10 cellular contexts compared by ENCODE assay signal in the genomic region with DNA sequence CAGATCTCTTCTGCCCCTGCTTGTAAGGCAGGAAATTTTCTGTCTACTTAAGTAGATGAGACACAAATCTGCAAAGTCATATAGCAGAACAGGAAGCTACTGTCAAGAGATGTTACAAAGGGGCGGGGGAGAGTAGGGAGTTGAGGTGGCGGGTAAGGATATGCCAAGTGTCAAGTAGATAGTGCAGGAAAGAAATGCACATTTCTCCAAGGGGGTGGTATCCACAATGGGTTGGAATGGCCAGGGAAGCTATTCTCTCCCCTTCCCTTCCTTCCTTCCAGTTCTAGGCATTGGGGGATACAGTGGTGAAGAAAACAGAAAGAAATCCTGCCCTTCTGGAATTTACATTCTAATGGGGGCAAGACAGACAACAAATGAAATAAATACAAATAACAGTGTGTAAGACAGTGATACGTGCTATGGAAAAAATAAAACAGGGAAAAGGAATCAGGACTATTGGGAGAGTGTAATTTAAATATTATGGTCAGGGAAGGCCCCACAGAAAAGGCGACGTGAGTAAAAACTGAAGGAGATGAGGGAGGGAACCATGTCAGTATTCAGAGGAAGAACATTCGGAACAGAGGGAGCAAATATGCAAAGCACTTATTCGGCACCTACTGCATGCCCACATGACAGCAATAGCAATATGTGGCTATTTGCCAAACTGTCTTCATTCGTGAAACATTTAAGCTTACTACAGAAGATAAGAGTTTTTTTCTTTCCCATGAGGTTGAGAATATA. TPM values are rescaled to one million over a fixed set of nuclear protein-coding genes. Genes with fewer than 3 reads are reported as not detected.
DNase-seq lines count a peak whose midpoint lies in the region; ATAC-seq, FAIRE-seq and TF ChIP-seq lines count a peak whose summit lies in the region.
"Had no signal": no experiment of that assay in that cellular context is flagged by ENCODE, and none has a peak within 500 bp of the region (broad histone marks: within the 10 kb centered on the region; RNA-seq: fewer than 3 reads in every experiment).

No MANE protein-coding gene starts in this region.

- no peaks in the 10 kb centered on the region for H3K9me3 Mint-ChIP-seq in dendritic cell treated with granulocyte-macrophage colony-stimulating factor and Interleukin-4, amounts not matched to agents 40 ng/mL and 50 ng/mL, for 4 days
- no peaks in the 10 kb centered on the region for H3K9me3 Mint-ChIP-seq in HFFc6

- peak overlapping the region in 7 of 8 donors; percentile 4 to 81 (median 70) for H3K27ac ChIP-seq in spleen

- TF ChIP-seq POLR2A in GM12891 (IDR thresholded peaks at IDR 0.05; ENCODE audit: low read depth, low read length) (no peak), spleen (IDR thresholded peaks at IDR 0.05) (no peak)

- H3K4me3 Mint-ChIP-seq in dendritic cell treated with granulocyte-macrophage colony-stimulating factor and Interleukin-4, amounts not matched to agents 40 ng/mL and 50 ng/mL, for 4 days = no peak overlapping the region
- H3K4me3 Mint-ChIP-seq in HFFc6 = no peak overlapping the region

- intact Hi-C loops in dendritic cell treated with granulocyte-macrophage colony-stimulating factor and Interleukin-4, amounts not matched to agents 40 ng/mL and 50 ng/mL, for 4 days (cut with micrococcal nuclease) = loop anchor here (5.0 kb wide), 1 partner anchor 170 kb away; a partner anchor contains a TSS
- intact Hi-C loops in spleen (cut with DNase I; ENCODE audit: low total_unique reads) = no loop called here

- H3K36me3 ChIP-seq in spleen = no peaks in the 10 kb centered on the region

- H3K27me3 ChIP-seq in spleen (replicated peaks in 1 of 7) = peaks cover 0 to 18% (median 0%) of the 10 kb centered on the region in 7 donors

- WGBS in spleen, 5 donors = 47 to 60% (median 56%) methylated on average over 8 of the region's 8 CpGs

- no peak overlapping the region for H3K4me3 ChIP-seq in spleen

- ATAC-seq in GM18873 (IDR thresholded peaks at IDR 0.05; ENCODE audit: low FRiP score, unreplicated experiment) = no peak
- no peak for ATAC-seq in HG02763 (IDR thresholded peaks at IDR 0.05; ENCODE audit: unreplicated experiment)

- no peaks in the 10 kb centered on the region for H3K9me3 ChIP-seq in spleen

- H3K4me1 Mint-ChIP-seq in dendritic cell treated with granulocyte-macrophage colony-stimulating factor and Interleukin-4, amounts not matched to agents 40 ng/mL and 50 ng/mL, for 4 days (ENCODE audit: low read depth) = peaks cover 70% of the 10 kb centered on the region
- H3K4me1 Mint-ChIP-seq in HFFc6 (ENCODE audit: low read depth) = peaks cover 29% of the 10 kb centered on the region

- H3K4me1 ChIP-seq in spleen = peaks cover 10 to 68% (median 47%) of the 10 kb centered on the region in 6 donors

- H3K27me3 Mint-ChIP-seq in dendritic cell treated with granulocyte-macrophage colony-stimulating factor and Interleukin-4, amounts not matched to agents 40 ng/mL and 50 ng/mL, for 4 days = no peaks in the 10 kb centered on the region
- H3K27me3 Mint-ChIP-seq in HFFc6 (ENCODE audit: insufficient read depth) = peaks cover 8% of the 10 kb centered on the region; the same call in 1 of the 2 replicates

- DNase-seq in GM12891 (ENCODE audit: insufficient read length, low spot score) (no peak), NOMO-1 treated with dmso at 0.1 percent for 144 hours (lab: John Stamatoyannopoulos, UW; ENCODE audit: unreplicated experiment) (peak; percentile 83), spleen (no peak), HFFc6 (no peak)
- DNase-seq: effector CD4-positive, alpha-beta T cell; kidney had no signal

- FAIRE-seq in GM12891 (lab: Jason Lieb, UNC) = peak; percentile 70
- FAIRE-seq: H1, kidney had no signal

- peak overlapping the region; percentile 88 for H3K27ac Mint-ChIP-seq in dendritic cell treated with granulocyte-macrophage colony-stimulating factor and Interleukin-4, amounts not matched to agents 40 ng/mL and 50 ng/mL, for 4 days
- H3K27ac Mint-ChIP-seq in HFFc6 = no peak overlapping the region

- TF ChIP-seq CTCF in spleen (IDR thresholded peaks at IDR 0.05 in 8 of 11, conservative IDR thresholded peaks at IDR 0.05 in 3 of 11) = no peak
- TF ChIP-seq CTCF in HFFc6 (IDR thresholded peaks at IDR 0.05) = no peak

- no peaks in the 10 kb centered on the region for H3K36me3 Mint-ChIP-seq in dendritic cell treated with granulocyte-macrophage colony-stimulating factor and Interleukin-4, amounts not matched to agents 40 ng/mL and 50 ng/mL, for 4 days (ENCODE audit: low read depth)
- H3K36me3 Mint-ChIP-seq in HFFc6 (ENCODE audit: low read depth) = no peaks in the 10 kb centered on the region

TF ChIP-seq in GM12891, 5 proteins besides CTCF, POLR2A, EP300 and RAD21:
- TF ChIP-seq POLR2AphosphoS5 (IDR thresholded peaks at IDR 0.05; ENCODE audit: low read depth, low read length) (no peak), TAF1 (IDR thresholded peaks at IDR 0.05; ENCODE audit: low read depth, low read length) (no peak), SPI1 (IDR thresholded peaks at IDR 0.05; ENCODE audit: low read depth, low read length) (no peak), POU2F2 (IDR thresholded peaks at IDR 0.05; ENCODE audit: low read depth, low read length) (no peak), PAX5 (IDR thresholded peaks at IDR 0.05; ENCODE audit: insufficient read depth, low read length, severe bottlenecking) (no peak)
TF ChIP-seq in GM12891: peak in this region for 0.

RNA-seq across cellular contexts. Expression of a gene that starts 42.8 kb away (rescaled TPM):
- not detected for polyA plus RNA-seq in GM12891 (2012; ENCODE audit: low read depth, missing spikeins)
- total RNA-seq in spleen = not detected
- polyA plus RNA-seq in spleen = not detected
- not detected for total RNA-seq in HFFc6 (2021; fragmentation: NEBNext Ultra II Directional; extraction: Animal tissue kit (Norgen Biotek cat#: 25700))
- total RNA-seq: H1, kidney had no signal
- polyA plus RNA-seq: H1 had no signal

RNA-seq across cellular contexts. Expression of a gene that starts 57.3 kb away (rescaled TPM):
- 0.05 TPM for polyA plus RNA-seq in GM12891 (2012; ENCODE audit: low read depth, missing spikeins)
- total RNA-seq in spleen = 1 to 10 TPM in 1 of 7 donors, under 1 TPM in 6; 0.17 to 1.1 (median 0.57) TPM
- under 1 TPM; 0.06 to 0.29 (median 0.20) TPM for polyA plus RNA-seq in spleen
- under 1 TPM in 5 of 6 experiments, not detected in 1; 0.05 to 0.13 (median 0.09) TPM for total RNA-seq in HFFc6 (2021; fragmentation: NEBNext Ultra II Directional; extraction: Animal tissue kit (Norgen Biotek cat#: 25700))
